Comparison of ENCODE assay signal across 19 cellular contexts in the genomic region with DNA sequence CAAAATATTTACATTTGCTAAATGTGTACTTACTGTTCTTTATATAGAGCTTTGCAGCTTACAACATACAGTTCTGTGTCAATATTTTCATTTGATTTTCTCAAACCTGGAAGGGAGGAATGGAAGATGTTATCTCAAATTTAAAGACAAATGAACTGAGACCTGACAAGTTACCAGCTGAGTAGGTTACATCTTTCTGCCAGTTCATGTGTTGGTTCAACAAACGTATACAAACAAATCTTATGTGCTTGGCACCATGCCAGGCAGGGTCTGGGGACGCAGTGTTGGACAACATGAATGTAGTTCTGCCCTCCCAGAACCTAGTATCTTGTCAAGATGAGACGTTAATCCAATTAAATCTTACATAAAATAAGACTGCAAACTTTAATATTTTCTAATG.
"Had no signal": no experiment of that assay in that cellular context is flagged by ENCODE, and none has a peak within 500 bp of the region (broad histone marks: within the 10 kb centered on the region; RNA-seq: fewer than 3 reads in every experiment).

No MANE protein-coding gene starts in this region.

- DNase-seq: activated B cell treated with CpG ODN at 0.5 μM for 24 hours; activated CD4-positive, alpha-beta T cell treated with anti-CD3 and anti-CD28 coated beads for 36 hours; activated CD4-positive, alpha-beta T cell treated with anti-CD3 and anti-CD28 coated beads, Interleukin-2, amount 50 U/mL, for 48 hours; activated CD8-positive, alpha-beta memory T cell treated with anti-CD3 and anti-CD28 coated beads, Interleukin-2, amount 50 U/mL, for 48 hours; activated naive CD4-positive, alpha-beta T cell treated with Interleukin-2 at 50 U/mL for 16 hours; activated naive CD8-positive, alpha-beta T cell treated with anti-CD3 and anti-CD28 coated beads for 36 hours; activated T-cell treated with anti-CD3 and anti-CD28 coated beads, Interleukin-2, amount 50 U/mL, for 4 hours; central memory CD4-positive, alpha-beta T cell; effector memory CD4-positive, alpha-beta T cell; foreskin keratinocyte; kidney; left lung; naive thymus-derived CD4-positive, alpha-beta T cell; occipital lobe; small intestine; stimulated activated CD4-positive, alpha-beta T cell treated with anti-CD3 and anti-CD28 coated beads, Interleukin-2, amount 100 ng/mL, for 24 hours; stimulated activated naive CD8-positive, alpha-beta T cell treated with anti-CD3 and anti-CD28 coated beads, Interleukin-15, amount 100 ng/mL, for 72 hours had no signal

- ATAC-seq: activated CD4-positive, alpha-beta T cell treated with anti-CD3 and anti-CD28 coated beads for 36 hours; activated T-cell treated with anti-CD3 and anti-CD28 coated beads, Interleukin-2, amount 50 U/mL, for 4 hours; foreskin keratinocyte; left lung; naive thymus-derived CD4-positive, alpha-beta T cell; sciatic nerve; stimulated activated effector memory CD8-positive, alpha-beta T cell treated with anti-CD3 and anti-CD28 coated beads, Interleukin-12 subunit alpha, Interleukin-12 subunit beta, amount 100 ng/mL, for 72 hours; stimulated activated naive CD8-positive, alpha-beta T cell treated with anti-CD3 and anti-CD28 coated beads, Interleukin-15, amount 100 ng/mL, for 72 hours had no signal
